Comparison of ENCODE assay signal across 1 cellular context in the genomic region with DNA sequence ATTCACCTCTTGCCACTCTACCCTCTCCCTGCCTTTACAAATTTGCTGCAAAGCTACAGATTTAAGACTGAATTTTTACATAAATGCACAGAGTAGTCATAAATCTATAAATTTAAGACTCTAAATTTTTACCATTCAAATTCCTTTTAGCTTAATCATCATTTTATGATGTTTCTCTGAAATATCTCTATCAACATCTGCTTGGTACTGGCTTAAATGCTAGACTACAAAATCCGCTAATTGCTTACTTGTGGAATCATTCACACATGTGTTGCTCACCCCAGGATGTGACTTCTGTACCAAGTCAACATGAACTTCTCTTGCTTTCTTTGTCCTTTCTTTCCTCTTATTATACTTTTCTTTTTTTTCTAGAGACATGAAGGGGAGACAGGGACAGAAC.
TF ChIP-seq lines count a peak whose summit lies in the region.

No MANE protein-coding gene starts in this region.

TF ChIP-seq in HepG2, 621 proteins besides CTCF, POLR2A, EP300 and RAD21:
- TF ChIP-seq, protein P1, sequence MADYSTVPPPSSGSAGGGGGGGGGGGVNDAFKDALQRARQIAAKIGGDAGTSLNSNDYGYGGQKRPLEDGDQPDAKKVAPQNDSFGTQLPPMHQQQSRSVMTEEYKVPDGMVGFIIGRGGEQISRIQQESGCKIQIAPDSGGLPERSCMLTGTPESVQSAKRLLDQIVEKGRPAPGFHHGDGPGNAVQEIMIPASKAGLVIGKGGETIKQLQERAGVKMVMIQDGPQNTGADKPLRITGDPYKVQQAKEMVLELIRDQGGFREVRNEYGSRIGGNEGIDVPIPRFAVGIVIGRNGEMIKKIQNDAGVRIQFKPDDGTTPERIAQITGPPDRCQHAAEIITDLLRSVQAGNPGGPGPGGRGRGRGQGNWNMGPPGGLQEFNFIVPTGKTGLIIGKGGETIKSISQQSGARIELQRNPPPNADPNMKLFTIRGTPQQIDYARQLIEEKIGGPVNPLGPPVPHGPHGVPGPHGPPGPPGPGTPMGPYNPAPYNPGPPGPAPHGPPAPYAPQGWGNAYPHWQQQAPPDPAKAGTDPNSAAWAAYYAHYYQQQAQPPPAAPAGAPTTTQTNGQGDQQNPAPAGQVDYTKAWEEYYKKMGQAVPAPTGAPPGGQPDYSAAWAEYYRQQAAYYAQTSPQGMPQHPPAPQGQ (CRISPR knock-in tag; IDR thresholded peaks at IDR 0.05; ENCODE audit: borderline replicate concordance): no peak
- TF ChIP-seq MAFF (IDR thresholded peaks at IDR 0.05; ENCODE audit: low read depth, low read length) (peak; percentile 81), MAFK (conservative IDR thresholded peaks at IDR 0.05 in 1 of 2, IDR thresholded peaks at IDR 0.05 in 1 of 2; ENCODE audit: low read length in 2 of 2) (peak; percentile 54 to 72; a peak in 3 of 4 replicates)
